In genomic region chr6:33642897-33643296, GRCh38 we compare ENCODE assay signal across 17 cellular contexts.
"Had no signal": no experiment of that assay in that cellular context is flagged by ENCODE, and none has a peak within 500 bp of the region (broad histone marks: within the 10 kb centered on the region; RNA-seq: fewer than 3 reads in every experiment).

No MANE protein-coding gene starts in this region.

- DNase-seq: activated CD4-positive, alpha-beta memory T cell treated with anti-CD3 and anti-CD28 coated beads for 36 hours; activated naive CD4-positive, alpha-beta T cell; body of pancreas; central memory CD4-positive, alpha-beta T cell; dorsolateral prefrontal cortex; erythroblast; foreskin melanocyte; kidney; mammary epithelial cell; nephron progenitor cell; occipital lobe; retina; stimulated activated CD4-positive, alpha-beta T cell treated with anti-CD3 and anti-CD28 coated beads, Interleukin-2, amount 100 ng/mL, for 24 hours; stimulated activated naive CD8-positive, alpha-beta T cell treated with anti-CD3 and anti-CD28 coated beads, Interleukin-15, Interleukin-2, amounts not matched to agents 100 U/mL and 50 U/mL, for 24 hours; trophoblast cell had no signal

- H3K36me3 ChIP-seq: vagina had no signal

- ATAC-seq: body of pancreas; left lobe of liver; stimulated activated naive CD8-positive, alpha-beta T cell treated with anti-CD3 and anti-CD28 coated beads, Interleukin-15, Interleukin-2, amounts not matched to agents 100 U/mL and 50 U/mL, for 24 hours had no signal

- H3K27ac ChIP-seq: body of pancreas, vagina had no signal

- H3K27me3 ChIP-seq: body of pancreas, dorsolateral prefrontal cortex, vagina had no signal

- H3K9me3 ChIP-seq: body of pancreas, vagina had no signal

- H3K4me3 ChIP-seq: body of pancreas, dorsolateral prefrontal cortex, vagina had no signal

- H3K4me1 ChIP-seq: body of pancreas had no signal
